In genomic region chr17:27778193-27778592, GRCh38 we compare ENCODE assay signal across 2 cellular contexts.
TF ChIP-seq lines count a peak whose summit lies in the region.

No MANE protein-coding gene starts in this region.

TF ChIP-seq in K562, 482 proteins besides CTCF, POLR2A, EP300 and RAD21 (continues in another document):
- TF ChIP-seq NFE2 (IDR thresholded peaks at IDR 0.05; ENCODE audit: low read depth) (peak; percentile 78), ZNF316 (IDR thresholded peaks at IDR 0.05) (peak; percentile 64), MAZ (CRISPR knock-in tag; conservative IDR thresholded peaks at IDR 0.05 in 1 of 2, IDR thresholded peaks at IDR 0.05 in 1 of 2) (no peak), MEF2A (IDR thresholded peaks at IDR 0.05; ENCODE audit: control insufficient read depth, low read depth, low read length) (no peak), USF2 (CRISPR knock-in tag; IDR thresholded peaks at IDR 0.05) (no peak), NFE2L1 (tag; IDR thresholded peaks at IDR 0.05; ENCODE audit: borderline replicate concordance, low read depth) (0 out of 2 replicates have a peak, but pooled peaks have one; percentile 40), CBX2 (IDR thresholded peaks at IDR 0.05; ENCODE audit: insufficient read depth, low read length, poor library complexity, severe bottlenecking) (no peak), CXXC5 (CRISPR knock-in tag; IDR thresholded peaks at IDR 0.05) (no peak), GTF2E2 (tag; IDR thresholded peaks at IDR 0.05) (no peak), STAT5B (CRISPR knock-in tag; IDR thresholded peaks at IDR 0.05) (no peak), ZNF79 (CRISPR knock-in tag; IDR thresholded peaks at IDR 0.05; ENCODE audit: low read depth) (peak; percentile 39; the same call in 1 of the 2 replicates), TARDBP (IDR thresholded peaks at IDR 0.05) (no peak), MAFF (IDR thresholded peaks at IDR 0.05; ENCODE audit: low read length) (peak; percentile 64), POLR2G (IDR thresholded peaks at IDR 0.05; ENCODE audit: low read depth, low read length) (no peak), MAFK (IDR thresholded peaks at IDR 0.05; ENCODE audit: low read length) (peak; percentile 58; the same call in 1 of the 2 replicates), HES1 (IDR thresholded peaks at IDR 0.05; ENCODE audit: low read depth) (no peak), HCFC1 (IDR thresholded peaks at IDR 0.05; ENCODE audit: low read depth, low read length) (no peak), HNRNPH1 (optimal IDR thresholded peaks at IDR 0.05; ENCODE audit: low read depth, low read length) (no peak), RBBP5 (IDR thresholded peaks at IDR 0.05; ENCODE audit: borderline replicate concordance, insufficient read depth, low read length, poor library complexity, severe bottlenecking) (no peak), NR4A1 (CRISPR knock-in tag; IDR thresholded peaks at IDR 0.05) (no peak), NR4A1 (tag; IDR thresholded peaks at IDR 0.05) (no peak), NELFE (IDR thresholded peaks at IDR 0.05; ENCODE audit: insufficient read depth, insufficient read length) (no peak), ZEB2 (IDR thresholded peaks at IDR 0.05) (no peak), ZSCAN29 (IDR thresholded peaks at IDR 0.05) (no peak), C11orf30 (IDR thresholded peaks at IDR 0.05; ENCODE audit: low read depth) (peak; percentile 66; the same call in 1 of the 2 replicates), ZNF449 (CRISPR knock-in tag; IDR thresholded peaks at IDR 0.05) (no peak), MAFG (tag; conservative IDR thresholded peaks at IDR 0.05) (peak; percentile 72), SNIP1 (IDR thresholded peaks at IDR 0.05; ENCODE audit: low read depth) (no peak), SMARCE1 (IDR thresholded peaks at IDR 0.05) (no peak)
- TF ChIP-seq, protein P1, sequence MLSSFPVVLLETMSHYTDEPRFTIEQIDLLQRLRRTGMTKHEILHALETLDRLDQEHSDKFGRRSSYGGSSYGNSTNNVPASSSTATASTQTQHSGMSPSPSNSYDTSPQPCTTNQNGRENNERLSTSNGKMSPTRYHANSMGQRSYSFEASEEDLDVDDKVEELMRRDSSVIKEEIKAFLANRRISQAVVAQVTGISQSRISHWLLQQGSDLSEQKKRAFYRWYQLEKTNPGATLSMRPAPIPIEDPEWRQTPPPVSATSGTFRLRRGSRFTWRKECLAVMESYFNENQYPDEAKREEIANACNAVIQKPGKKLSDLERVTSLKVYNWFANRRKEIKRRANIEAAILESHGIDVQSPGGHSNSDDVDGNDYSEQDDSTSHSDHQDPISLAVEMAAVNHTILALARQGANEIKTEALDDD (IDR thresholded peaks at IDR 0.05) = no peak
- TF ChIP-seq, protein P2, sequence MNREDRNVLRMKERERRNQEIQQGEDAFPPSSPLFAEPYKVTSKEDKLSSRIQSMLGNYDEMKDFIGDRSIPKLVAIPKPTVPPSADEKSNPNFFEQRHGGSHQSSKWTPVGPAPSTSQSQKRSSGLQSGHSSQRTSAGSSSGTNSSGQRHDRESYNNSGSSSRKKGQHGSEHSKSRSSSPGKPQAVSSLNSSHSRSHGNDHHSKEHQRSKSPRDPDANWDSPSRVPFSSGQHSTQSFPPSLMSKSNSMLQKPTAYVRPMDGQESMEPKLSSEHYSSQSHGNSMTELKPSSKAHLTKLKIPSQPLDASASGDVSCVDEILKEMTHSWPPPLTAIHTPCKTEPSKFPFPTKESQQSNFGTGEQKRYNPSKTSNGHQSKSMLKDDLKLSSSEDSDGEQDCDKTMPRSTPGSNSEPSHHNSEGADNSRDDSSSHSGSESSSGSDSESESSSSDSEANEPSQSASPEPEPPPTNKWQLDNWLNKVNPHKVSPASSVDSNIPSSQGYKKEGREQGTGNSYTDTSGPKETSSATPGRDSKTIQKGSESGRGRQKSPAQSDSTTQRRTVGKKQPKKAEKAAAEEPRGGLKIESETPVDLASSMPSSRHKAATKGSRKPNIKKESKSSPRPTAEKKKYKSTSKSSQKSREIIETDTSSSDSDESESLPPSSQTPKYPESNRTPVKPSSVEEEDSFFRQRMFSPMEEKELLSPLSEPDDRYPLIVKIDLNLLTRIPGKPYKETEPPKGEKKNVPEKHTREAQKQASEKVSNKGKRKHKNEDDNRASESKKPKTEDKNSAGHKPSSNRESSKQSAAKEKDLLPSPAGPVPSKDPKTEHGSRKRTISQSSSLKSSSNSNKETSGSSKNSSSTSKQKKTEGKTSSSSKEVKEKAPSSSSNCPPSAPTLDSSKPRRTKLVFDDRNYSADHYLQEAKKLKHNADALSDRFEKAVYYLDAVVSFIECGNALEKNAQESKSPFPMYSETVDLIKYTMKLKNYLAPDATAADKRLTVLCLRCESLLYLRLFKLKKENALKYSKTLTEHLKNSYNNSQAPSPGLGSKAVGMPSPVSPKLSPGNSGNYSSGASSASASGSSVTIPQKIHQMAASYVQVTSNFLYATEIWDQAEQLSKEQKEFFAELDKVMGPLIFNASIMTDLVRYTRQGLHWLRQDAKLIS (CRISPR knock-in tag; IDR thresholded peaks at IDR 0.05) = no peak

TF ChIP-seq in HepG2, 621 proteins besides CTCF, POLR2A, EP300 and RAD21:
- TF ChIP-seq ZNF768 (CRISPR knock-in tag; IDR thresholded peaks at IDR 0.05) = no peak
- no peak for TF ChIP-seq RERE (CRISPR knock-in tag; IDR thresholded peaks at IDR 0.05; ENCODE audit: low read depth)
- TF ChIP-seq CHCHD3 (CRISPR knock-in tag; IDR thresholded peaks at IDR 0.05) = no peak
- no peak for TF ChIP-seq SMARCE1 (IDR thresholded peaks at IDR 0.05; ENCODE audit: borderline replicate concordance)
- TF ChIP-seq SMAD1 (CRISPR knock-in tag; IDR thresholded peaks at IDR 0.05; ENCODE audit: borderline replicate concordance, low read depth) = no peak
- peak; percentile 48; the same call in 1 of the 2 replicates for TF ChIP-seq NFE2L2 (IDR thresholded peaks at IDR 0.05; ENCODE audit: low read length)
- peak; percentile 21; the same call in 1 of the 2 replicates for TF ChIP-seq NFE2 (CRISPR knock-in tag; IDR thresholded peaks at IDR 0.05)
TF ChIP-seq in HepG2: peak in this region for 2.
